ENCODE assay signal across 30 cellular contexts in genomic region chr9:8863064-8863463, GRCh38.
DNase-seq lines count a peak whose midpoint lies in the region; ATAC-seq and TF ChIP-seq lines count a peak whose summit lies in the region.
"Had no signal": no experiment of that assay in that cellular context is flagged by ENCODE, and none has a peak within 500 bp of the region (broad histone marks: within the 10 kb centered on the region; RNA-seq: fewer than 3 reads in every experiment).

No MANE protein-coding gene starts in this region.

- H3K36me3 ChIP-seq in mucosa of descending colon (ENCODE audit: low read depth), result peaks cover 3% of the 10 kb centered on the region
- H3K36me3 ChIP-seq: esophagus squamous epithelium, WERI-Rb-1 had no signal

- no peak for TF ChIP-seq CTCF in mucosa of descending colon (IDR thresholded peaks at IDR 0.05)

- H3K9me3 ChIP-seq in mucosa of descending colon, result no peaks in the 10 kb centered on the region
- H3K9me3 ChIP-seq: esophagus squamous epithelium, psoas muscle, testis had no signal

- intact Hi-C loops in mucosa of descending colon (cut with DNase I, micrococcal nuclease), result no loop called here

- H3K4me1 ChIP-seq in mucosa of descending colon (ENCODE audit: low read depth), result no peaks in the 10 kb centered on the region
- H3K4me1 ChIP-seq: psoas muscle, testis had no signal

- no peak for ATAC-seq in HG02610 (IDR thresholded peaks at IDR 0.05; ENCODE audit: unreplicated experiment)
- no peak for ATAC-seq in mucosa of descending colon
- ATAC-seq: left lobe of liver, psoas muscle had no signal

- DNase-seq in NCI-H2171 treated with DMSO at 0.1 percent for 48 hours (lab: John Stamatoyannopoulos, UW) (peak; percentile 7), NCI-H2171 (lab: John Stamatoyannopoulos, UW) (no peak), NCI-H2107 treated with DMSO at 0.1 percent for 48 hours (lab: John Stamatoyannopoulos, UW; ENCODE audit: unreplicated experiment) (peak; percentile 89), astrocyte of the hippocampus (ENCODE audit: low read depth, low spot score) (peak; percentile 54), renal cortical epithelial cell (ENCODE audit: low read depth) (peak; percentile 53), AG08395 (ENCODE audit: low spot score) (no peak), mucosa of descending colon (no peak)
- DNase-seq: activated CD4-positive, alpha-beta T cell treated with anti-CD3 and anti-CD28 coated beads for 48 hours; activated CD8-positive, alpha-beta memory T cell treated with anti-CD3 and anti-CD28 coated beads for 24 hours; activated effector memory CD4-positive, alpha-beta T cell treated with anti-CD3 and anti-CD28 coated beads, Interleukin-2, amount 50 U/mL, for 16 hours; activated naive CD8-positive, alpha-beta T cell treated with anti-CD3 and anti-CD28 coated beads for 36 hours; activated T-cell treated with anti-CD3 and anti-CD28 coated beads, Interleukin-2, amount 50 U/mL, for 1 hour; AML-193; aorta; caudate nucleus; CD4-positive, alpha-beta T cell; esophagus squamous epithelium; foreskin melanocyte; hippocampal formation; naive B cell; NCI-H146; psoas muscle; SHP77; stimulated activated CD4-positive, alpha-beta T cell treated with anti-CD3 and anti-CD28 coated beads, Interleukin-15, amount 100 ng/mL, for 24 hours; stimulated activated naive CD4-positive, alpha-beta T cell treated with Interleukin-2 at 50 U/mL for 16 hours; T-helper 9 cell; testis; WERI-Rb-1 had no signal

- no peak overlapping the region for H3K4me3 ChIP-seq in mucosa of descending colon
- H3K4me3 ChIP-seq: esophagus squamous epithelium, psoas muscle, testis had no signal

Comparison
In these comparisons a context has a peak if more than half of its experiments do, and no peak if none do; other contexts are left out.
1. DNase-seq: peak in NCI-H2171 treated with DMSO at 0.1 percent for 48 hours (single experiment), NCI-H2107 treated with DMSO at 0.1 percent for 48 hours (single experiment), astrocyte of the hippocampus (single experiment) and renal cortical epithelial cell (single experiment); none in NCI-H2171 (single experiment), AG08395 (single experiment) and mucosa of descending colon (0 of 3).